In genomic region chr17:17054636-17055035, GRCh38 we compare ENCODE assay signal across 1 cellular context.
TF ChIP-seq lines count a peak whose summit lies in the region.

No MANE protein-coding gene starts in this region.

TF ChIP-seq in H1, 55 proteins besides CTCF, POLR2A, EP300 and RAD21:
- TF ChIP-seq TAF1 (IDR thresholded peaks at IDR 0.05; ENCODE audit: low read depth, low read length) = no peak
- no peak for TF ChIP-seq CHD1 (IDR thresholded peaks at IDR 0.05; ENCODE audit: low read depth, low read length)
- TF ChIP-seq CEBPB (IDR thresholded peaks at IDR 0.05; ENCODE audit: low read depth, low read length) = no peak
- TF ChIP-seq POU5F1 (IDR thresholded peaks at IDR 0.05; ENCODE audit: low read depth, low read length) = no peak
- TF ChIP-seq, protein P1, sequence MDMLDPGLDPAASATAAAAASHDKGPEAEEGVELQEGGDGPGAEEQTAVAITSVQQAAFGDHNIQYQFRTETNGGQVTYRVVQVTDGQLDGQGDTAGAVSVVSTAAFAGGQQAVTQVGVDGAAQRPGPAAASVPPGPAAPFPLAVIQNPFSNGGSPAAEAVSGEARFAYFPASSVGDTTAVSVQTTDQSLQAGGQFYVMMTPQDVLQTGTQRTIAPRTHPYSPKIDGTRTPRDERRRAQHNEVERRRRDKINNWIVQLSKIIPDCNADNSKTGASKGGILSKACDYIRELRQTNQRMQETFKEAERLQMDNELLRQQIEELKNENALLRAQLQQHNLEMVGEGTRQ (IDR thresholded peaks at IDR 0.05; ENCODE audit: low read length) = no peak
- TF ChIP-seq SP4 (IDR thresholded peaks at IDR 0.05; ENCODE audit: low read length) = no peak
- no peak for TF ChIP-seq JUN (IDR thresholded peaks at IDR 0.05; ENCODE audit: low read depth, low read length)
- TF ChIP-seq HDAC2 (IDR thresholded peaks at IDR 0.05; ENCODE audit: borderline replicate concordance in 1 of 2, low read depth in 2 of 2, low read length in 2 of 2) = no peak
- no peak for TF ChIP-seq PHF8 (conservative IDR thresholded peaks at IDR 0.05; ENCODE audit: low read depth, low read length)
- no peak for TF ChIP-seq JUND (IDR thresholded peaks at IDR 0.05; ENCODE audit: low read length)
- TF ChIP-seq CTBP2 (IDR thresholded peaks at IDR 0.05; ENCODE audit: borderline replicate concordance, insufficient read depth, insufficient read length, low read length) = no peak
